Comparison of ENCODE assay signal across 1 cellular context in the genomic region with DNA sequence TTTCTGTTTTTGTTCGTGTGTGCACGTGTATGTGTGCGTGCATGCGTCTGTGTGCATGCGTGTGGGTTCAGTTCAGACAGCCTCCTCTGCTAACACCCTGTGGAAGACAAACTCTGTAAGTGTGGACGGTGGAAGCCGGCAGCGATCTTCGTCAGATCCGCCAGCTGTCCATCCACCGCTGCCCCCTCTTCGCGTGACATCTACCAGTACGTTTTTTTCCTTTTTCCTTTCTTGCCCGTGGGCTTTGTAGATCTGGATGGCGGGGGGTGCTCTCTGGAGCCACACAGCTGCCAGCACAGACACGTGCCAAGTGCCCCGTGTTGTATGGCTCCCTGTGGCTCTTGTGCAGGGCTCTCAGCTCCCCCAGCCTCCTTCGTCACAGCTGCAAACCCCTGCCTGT.
TF ChIP-seq lines count a peak whose summit lies in the region.

No MANE protein-coding gene starts in this region.

TF ChIP-seq in IMR-90, 13 proteins besides CTCF, POLR2A, EP300 and RAD21 (continued from another document):
- TF ChIP-seq RCOR1 (IDR thresholded peaks at IDR 0.05; ENCODE audit: insufficient replicate concordance, low read length): no peak
- no peak for TF ChIP-seq SMC3 (IDR thresholded peaks at IDR 0.05; ENCODE audit: low read depth, low read length)
- no peak for TF ChIP-seq NFE2L2 (IDR thresholded peaks at IDR 0.05; ENCODE audit: low read depth, low read length)
- TF ChIP-seq, protein P1, sequence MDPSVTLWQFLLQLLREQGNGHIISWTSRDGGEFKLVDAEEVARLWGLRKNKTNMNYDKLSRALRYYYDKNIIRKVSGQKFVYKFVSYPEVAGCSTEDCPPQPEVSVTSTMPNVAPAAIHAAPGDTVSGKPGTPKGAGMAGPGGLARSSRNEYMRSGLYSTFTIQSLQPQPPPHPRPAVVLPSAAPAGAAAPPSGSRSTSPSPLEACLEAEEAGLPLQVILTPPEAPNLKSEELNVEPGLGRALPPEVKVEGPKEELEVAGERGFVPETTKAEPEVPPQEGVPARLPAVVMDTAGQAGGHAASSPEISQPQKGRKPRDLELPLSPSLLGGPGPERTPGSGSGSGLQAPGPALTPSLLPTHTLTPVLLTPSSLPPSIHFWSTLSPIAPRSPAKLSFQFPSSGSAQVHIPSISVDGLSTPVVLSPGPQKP (IDR thresholded peaks at IDR 0.05; ENCODE audit: borderline replicate concordance, low read depth, low read length): no peak
- TF ChIP-seq CEBPB (IDR thresholded peaks at IDR 0.05; ENCODE audit: low read depth, low read length): no peak
